1 cellular context compared by ENCODE assay signal in the genomic region with DNA sequence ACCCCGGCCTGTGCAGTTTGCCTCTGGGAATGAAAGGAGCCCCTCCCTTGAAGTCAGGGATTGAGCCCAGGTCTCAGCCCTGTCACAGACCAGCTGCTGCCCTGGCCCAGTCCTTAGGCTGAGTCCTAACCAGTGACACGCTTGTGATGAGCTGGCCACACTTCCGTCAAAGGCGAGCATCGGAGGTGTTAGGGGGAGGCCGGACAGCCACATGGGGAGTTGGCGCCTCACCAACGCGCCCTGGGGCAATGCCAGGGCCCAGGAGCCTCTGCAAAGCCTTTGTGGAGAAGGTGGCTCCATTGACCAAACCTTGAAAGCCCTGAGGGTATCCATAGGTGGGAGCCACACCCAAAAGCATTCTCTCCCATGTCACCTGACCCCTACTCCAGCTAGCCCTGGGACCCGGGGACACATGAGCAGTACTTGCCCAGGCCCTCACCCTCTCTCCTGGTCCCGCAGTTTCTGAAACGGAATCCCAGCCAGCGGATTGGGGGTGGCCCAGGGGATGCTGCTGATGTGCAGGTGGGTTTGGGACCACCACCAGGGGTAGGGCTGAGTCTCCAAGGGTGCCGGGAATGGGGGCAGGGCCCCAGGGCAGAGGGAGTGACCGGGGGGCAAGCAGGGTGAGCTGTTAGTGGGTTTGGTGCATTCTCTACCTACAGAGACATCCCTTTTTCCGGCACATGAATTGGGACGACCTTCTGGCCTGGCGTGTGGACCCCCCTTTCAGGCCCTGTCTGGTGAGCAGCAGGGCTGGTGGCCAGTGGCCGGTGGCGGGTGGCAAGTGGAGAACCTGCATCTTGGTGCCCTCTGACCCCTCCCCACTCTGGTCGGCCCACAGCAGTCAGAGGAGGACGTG.
TF ChIP-seq lines count a peak whose summit lies in the region.

No MANE protein-coding gene starts in this region.

TF ChIP-seq in HepG2, 621 proteins besides CTCF, POLR2A, EP300 and RAD21:
- TF ChIP-seq AGO1 (IDR thresholded peaks at IDR 0.05; ENCODE audit: low read depth, low read length, poor library complexity, severe bottlenecking), result peak; percentile 62
- TF ChIP-seq ARID3A (IDR thresholded peaks at IDR 0.05; ENCODE audit: low read depth, low read length), result no peak
- TF ChIP-seq POLR2G (IDR thresholded peaks at IDR 0.05; ENCODE audit: low read depth, low read length), result peak; percentile 39; the same call in 1 of the 2 replicates
- no peak for TF ChIP-seq ZNF10 (CRISPR knock-in tag; IDR thresholded peaks at IDR 0.05; ENCODE audit: borderline replicate concordance, low read depth)
